ENCODE assay signal across 10 cellular contexts in the genomic region with DNA sequence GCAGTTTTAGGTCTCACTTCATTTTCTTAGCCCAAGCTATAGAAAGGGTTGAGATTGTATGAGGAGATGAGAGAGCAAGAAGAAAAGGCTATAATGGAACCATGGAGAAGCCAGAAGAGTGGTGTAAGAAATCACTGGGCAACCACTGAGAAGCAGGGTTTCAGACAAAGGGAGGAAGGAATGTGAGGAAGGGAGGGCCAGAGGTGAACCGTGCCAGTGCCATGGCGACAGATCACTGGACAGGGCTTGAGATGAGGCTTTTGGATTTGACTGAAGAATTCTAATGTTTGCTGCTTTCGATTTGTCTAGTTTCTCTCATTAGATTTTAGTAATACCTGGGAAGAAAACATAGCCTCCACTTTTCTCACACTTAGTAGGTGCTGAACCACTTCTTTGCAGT. TPM values are rescaled to one million over a fixed set of nuclear protein-coding genes. Genes with fewer than 3 reads are reported as not detected.
DNase-seq lines count a peak whose midpoint lies in the region; ATAC-seq and TF ChIP-seq lines count a peak whose summit lies in the region.
"Had no signal": no experiment of that assay in that cellular context is flagged by ENCODE, and none has a peak within 500 bp of the region (broad histone marks: within the 10 kb centered on the region; RNA-seq: fewer than 3 reads in every experiment).

No MANE protein-coding gene starts in this region.

- H3K27ac ChIP-seq in breast epithelium: peak overlapping the region; percentile 70 to 88
- H3K27ac ChIP-seq in mucosa of rectum (ENCODE audit: low read depth in 2 of 2, low read length in 2 of 2): peak overlapping the region; percentile 34 to 61
- H3K27ac ChIP-seq: epithelial cell of prostate had no signal

- TF ChIP-seq CTCF in HFFc6 (IDR thresholded peaks at IDR 0.05) (no peak), breast epithelium (IDR thresholded peaks at IDR 0.05) (no peak)

- peaks cover 2% of the 10 kb centered on the region; the same call in 1 of the 2 replicates for H3K27me3 Mint-ChIP-seq in HFFc6 (ENCODE audit: insufficient read depth)
- H3K27me3 Mint-ChIP-seq: IgD-negative memory B cell had no signal

- peak overlapping the region; percentile 38; the same call in 1 of the 2 replicates for H3K27ac Mint-ChIP-seq in HFFc6

- intact Hi-C loops in breast epithelium (cut with DNase I; ENCODE audit: low total_unique reads): no loop called here

- no peak overlapping the region for H3K4me3 Mint-ChIP-seq in HFFc6

- H3K4me3 ChIP-seq in breast epithelium (no peak overlapping the region), mucosa of rectum (ENCODE audit: low read length in 2 of 2) (no peak overlapping the region)

- H3K27me3 ChIP-seq in breast epithelium: no peaks in the 10 kb centered on the region
- no peaks in the 10 kb centered on the region for H3K27me3 ChIP-seq in mucosa of rectum (ENCODE audit: control insufficient read depth in 2 of 2, insufficient read depth in 2 of 2, low read length in 2 of 2)

- ATAC-seq in HG03045 (IDR thresholded peaks at IDR 0.05; ENCODE audit: unreplicated experiment): no peak
- ATAC-seq in HG03469 (IDR thresholded peaks at IDR 0.05; ENCODE audit: unreplicated experiment): no peak
- ATAC-seq in HG02588 (IDR thresholded peaks at IDR 0.05; ENCODE audit: unreplicated experiment): no peak

- peaks cover 29% of the 10 kb centered on the region for H3K36me3 Mint-ChIP-seq in HFFc6 (ENCODE audit: low read depth)

- H3K4me1 ChIP-seq in breast epithelium: no peaks in the 10 kb centered on the region
- H3K4me1 ChIP-seq in mucosa of rectum (ENCODE audit: control insufficient read depth in 2 of 2, insufficient read depth in 2 of 2, low read length in 2 of 2): peaks cover 4 to 5% of the 10 kb centered on the region in 2 donors

- H3K9me3 ChIP-seq in breast epithelium (no peaks in the 10 kb centered on the region), mucosa of rectum (ENCODE audit: control insufficient read depth in 2 of 2, low read length in 2 of 2) (no peaks in the 10 kb centered on the region)

- H3K36me3 ChIP-seq in breast epithelium: no peaks in the 10 kb centered on the region
- peaks cover 3 to 9% of the 10 kb centered on the region in 2 donors for H3K36me3 ChIP-seq in mucosa of rectum (ENCODE audit: control insufficient read depth in 2 of 2, insufficient read depth in 2 of 2, low read length in 2 of 2)

- H3K9ac ChIP-seq in mucosa of rectum (ENCODE audit: low read depth in 1 of 2, low read length in 2 of 2): peak overlapping the region in 1 of 2 donors; percentile 36

- DNase-seq in AG20443 (ENCODE audit: low spot score) (peak; percentile 52), HFFc6 (no peak), breast epithelium (ENCODE audit: low spot score in 2 of 2) (no peak), T-helper 9 cell (no peak)

- TF ChIP-seq POLR2A in breast epithelium (IDR thresholded peaks at IDR 0.05): no peak

- no peaks in the 10 kb centered on the region for H3K9me3 Mint-ChIP-seq in HFFc6
- H3K9me3 Mint-ChIP-seq: IgD-negative memory B cell had no signal

- H3K4me1 Mint-ChIP-seq in HFFc6 (ENCODE audit: low read depth): peaks cover 73% of the 10 kb centered on the region

RNA-seq across cellular contexts. Expression of a gene that starts 6.3 kb away (rescaled TPM):
- total RNA-seq in HFFc6 (2021; fragmentation: NEBNext Ultra II Directional; extraction: Animal tissue kit (Norgen Biotek cat#: 25700)): under 1 TPM in 1 of 6 experiments, not detected in 5; 0.17 TPM
- 10 to 100 TPM; 10.2 to 30.1 (median 21.4) TPM for total RNA-seq in breast epithelium

RNA-seq across cellular contexts. Expression of a gene that starts 55.3 kb away (rescaled TPM):
- not detected for total RNA-seq in HFFc6 (2021; fragmentation: NEBNext Ultra II Directional; extraction: Animal tissue kit (Norgen Biotek cat#: 25700))
- total RNA-seq in breast epithelium: under 1 TPM in 1 of 3 donors, not detected in 2; 0.32 TPM

Comparison
In these comparisons a context has a peak if more than half of its experiments do, and no peak if none do; other contexts are left out.
1. RNA of a gene that starts 6.3 kb away (total RNA-seq): 10.2 to 30.1 TPM in breast epithelium; 0.17 TPM in HFFc6; every median in the first group is over 4 times any median in the second.